Comparison of ENCODE assay signal across 13 cellular contexts in the genomic region with DNA sequence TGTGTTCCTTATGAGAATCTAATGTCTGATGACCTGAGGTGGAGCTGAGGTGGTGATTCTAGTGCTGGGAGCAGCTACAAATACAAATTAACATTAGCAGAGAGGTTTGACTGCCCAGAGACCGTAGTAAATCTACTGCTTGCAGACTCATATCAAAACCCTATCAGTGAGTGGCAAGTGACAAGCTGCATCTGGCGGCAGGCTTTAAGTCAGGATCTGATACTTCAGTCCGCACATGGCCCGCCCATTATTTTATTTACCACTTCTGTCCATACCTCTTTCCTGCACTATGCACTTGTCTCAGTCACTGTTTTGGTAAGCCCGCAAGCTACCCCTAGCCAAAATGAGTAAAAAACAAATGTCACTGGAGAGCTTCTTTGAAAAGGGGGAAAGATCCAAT. TPM values are rescaled to one million over a fixed set of nuclear protein-coding genes. Genes with fewer than 3 reads are reported as not detected.
DNase-seq lines count a peak whose midpoint lies in the region; ATAC-seq and TF ChIP-seq lines count a peak whose summit lies in the region.
"Had no signal": no experiment of that assay in that cellular context is flagged by ENCODE, and none has a peak within 500 bp of the region (broad histone marks: within the 10 kb centered on the region; RNA-seq: fewer than 3 reads in every experiment).

No MANE protein-coding gene starts in this region.

- H3K4me3 ChIP-seq in CD4-positive, CD25-positive, alpha-beta regulatory T cell (ENCODE audit: low read depth, low read length) = peak overlapping the region; percentile 68
- peak overlapping the region; percentile 51 for H3K4me3 ChIP-seq in OCI-LY3 (ENCODE audit: low read length)
- H3K4me3 ChIP-seq in thyroid gland (replicated peaks in 1 of 3) = no peak overlapping the region

- H3K9ac ChIP-seq in OCI-LY3 (ENCODE audit: low read length) = peak overlapping the region; percentile 6; the same call in 1 of the 2 replicates

- no peak for TF ChIP-seq CTCF in OCI-LY3 (IDR thresholded peaks at IDR 0.05; ENCODE audit: low read depth, low read length)
- TF ChIP-seq CTCF in thyroid gland (IDR thresholded peaks at IDR 0.05) = no peak

- peak in 1 of 3 donors; percentile 27 for DNase-seq in CD4-positive, CD25-positive, alpha-beta regulatory T cell
- DNase-seq in central memory CD8-positive, alpha-beta T cell (ENCODE audit: low spot score in 2 of 2) = no peak
- DNase-seq in thyroid gland = no peak
- DNase-seq: GDM1, hippocampal formation, NCI-H2029, substantia nigra had no signal

- no peaks in the 10 kb centered on the region for H3K27me3 Mint-ChIP-seq in CD4-positive, CD25-positive, alpha-beta regulatory T cell
- no peaks in the 10 kb centered on the region for H3K27me3 Mint-ChIP-seq in central memory CD8-positive, alpha-beta T cell

- peak overlapping the region; percentile 90 to 97 (median 95) for H3K27ac Mint-ChIP-seq in CD4-positive, CD25-positive, alpha-beta regulatory T cell
- H3K27ac Mint-ChIP-seq in central memory CD8-positive, alpha-beta T cell (ENCODE audit: low read depth) = peak overlapping the region; percentile 92

- H3K36me3 ChIP-seq in CD4-positive, CD25-positive, alpha-beta regulatory T cell (ENCODE audit: control insufficient read depth, insufficient read depth, low read length) = peaks cover under 1% of the 10 kb centered on the region
- H3K36me3 ChIP-seq in OCI-LY3 (replicated peaks; ENCODE audit: low read depth, low read length) = peaks cover 55% of the 10 kb centered on the region
- H3K36me3 ChIP-seq in thyroid gland = no peaks in the 10 kb centered on the region

- no peaks in the 10 kb centered on the region for H3K9me3 ChIP-seq in CD4-positive, CD25-positive, alpha-beta regulatory T cell (ENCODE audit: control insufficient read depth in 2 of 2, low read length in 2 of 2)
- H3K9me3 ChIP-seq in OCI-LY3 (ENCODE audit: insufficient read depth, low read length) (peaks cover 17% of the 10 kb centered on the region), thyroid gland (no peaks in the 10 kb centered on the region)

- H3K27me3 ChIP-seq in CD4-positive, CD25-positive, alpha-beta regulatory T cell (ENCODE audit: control insufficient read depth, insufficient read depth, low read length) = no peaks in the 10 kb centered on the region
- H3K27me3 ChIP-seq in OCI-LY3 (ENCODE audit: low read depth, low read length) (no peaks in the 10 kb centered on the region), thyroid gland (no peaks in the 10 kb centered on the region)

- TF ChIP-seq POLR2A in thyroid gland (IDR thresholded peaks at IDR 0.05) = no peak

- peaks cover 18% of the 10 kb centered on the region; the same call in 1 of the 2 replicates for H4K20me1 ChIP-seq in OCI-LY3 (ENCODE audit: insufficient read depth, low read length)

- H3K9me3 Mint-ChIP-seq in CD4-positive, CD25-positive, alpha-beta regulatory T cell = peaks cover 0 to under 1% (median 0%) of the 10 kb centered on the region in 7 donors
- H3K9me3 Mint-ChIP-seq in central memory CD8-positive, alpha-beta T cell = no peaks in the 10 kb centered on the region

- H3K4me1 Mint-ChIP-seq in CD4-positive, CD25-positive, alpha-beta regulatory T cell = peaks cover 18 to 73% (median 37%) of the 10 kb centered on the region in 4 donors
- peaks cover 72% of the 10 kb centered on the region for H3K4me1 Mint-ChIP-seq in central memory CD8-positive, alpha-beta T cell

- H3K36me3 Mint-ChIP-seq in CD4-positive, CD25-positive, alpha-beta regulatory T cell = peaks cover 30% of the 10 kb centered on the region
- H3K36me3 Mint-ChIP-seq in central memory CD8-positive, alpha-beta T cell (ENCODE audit: insufficient read depth) = peaks cover 9% of the 10 kb centered on the region

- 94 to 95% methylated on average over 5 of the region's 5 CpGs for WGBS in thyroid gland, 2 donors

- no peak for ATAC-seq in CD4-positive, CD25-positive, alpha-beta regulatory T cell (ENCODE audit: low read depth in 2 of 2)
- ATAC-seq in GM18511 (IDR thresholded peaks at IDR 0.05; ENCODE audit: unreplicated experiment) (peak; percentile 27), esophagus mucosa (no peak), HG03439 (IDR thresholded peaks at IDR 0.05; ENCODE audit: unreplicated experiment) (no peak)
- no peak for ATAC-seq in central memory CD8-positive, alpha-beta T cell (replicated peaks; ENCODE audit: extremely low read depth, poor library complexity, severe bottlenecking)
- ATAC-seq in activated CD4-positive, CD25-positive, alpha-beta regulatory T cell treated with anti-CD3 and anti-CD28 coated beads, Interleukin-2, amount 50 U/mL, for 24 hours = no peak

- peaks cover 46% of the 10 kb centered on the region for H3K4me1 ChIP-seq in CD4-positive, CD25-positive, alpha-beta regulatory T cell (ENCODE audit: control insufficient read depth, insufficient read depth, low read length, poor library complexity, severe bottlenecking)
- peaks cover 28% of the 10 kb centered on the region for H3K4me1 ChIP-seq in OCI-LY3 (ENCODE audit: low read length)
- H3K4me1 ChIP-seq in thyroid gland = no peaks in the 10 kb centered on the region

- H2AFZ ChIP-seq in OCI-LY3 (ENCODE audit: low read depth, low read length) = no peak overlapping the region

- H3K4me2 ChIP-seq in OCI-LY3 (ENCODE audit: low read length) = peak overlapping the region; percentile 72

- intact Hi-C loops in thyroid gland (cut with DNase I) = no loop called here

- H3K4me3 Mint-ChIP-seq in CD4-positive, CD25-positive, alpha-beta regulatory T cell = peak overlapping the region; percentile 56 to 76 (median 70)
- H3K4me3 Mint-ChIP-seq in central memory CD8-positive, alpha-beta T cell = peak overlapping the region; percentile 65

- peaks cover 66% of the 10 kb centered on the region for H3K79me2 ChIP-seq in OCI-LY3 (ENCODE audit: low read length)

- H3K27ac ChIP-seq in CD4-positive, CD25-positive, alpha-beta regulatory T cell (ENCODE audit: insufficient read depth, low read length, poor library complexity, severe bottlenecking) = peak overlapping the region; percentile 83
- H3K27ac ChIP-seq in OCI-LY3 (ENCODE audit: low read length) = peak overlapping the region; percentile 66
- no peak overlapping the region for H3K27ac ChIP-seq in thyroid gland

RNA-seq across cellular contexts. Expression of gene CEP128, which starts 11.4 kb away (rescaled TPM):
- total RNA-seq in CD4-positive, CD25-positive, alpha-beta regulatory T cell = 82.8 TPM
- 10 to 100 TPM in 3 of 4 donors, 1 to 10 TPM in 1; 9.3 to 14.7 (median 10.5) TPM for polyA plus RNA-seq in CD4-positive, CD25-positive, alpha-beta regulatory T cell
- total RNA-seq in esophagus mucosa (4.2 TPM), thyroid gland (10 to 100 TPM; 13.9 to 18.1 (median 16.0) TPM)

RNA-seq across cellular contexts. Expression of gene TSHR, which starts 25.3 kb away (rescaled TPM):
- 19.3 TPM for total RNA-seq in CD4-positive, CD25-positive, alpha-beta regulatory T cell
- polyA plus RNA-seq in CD4-positive, CD25-positive, alpha-beta regulatory T cell = 10 to 100 TPM in 2 of 4 donors, 1 to 10 TPM in 2; 4.4 to 17.3 (median 11.8) TPM
- not detected for total RNA-seq in esophagus mucosa
- total RNA-seq in thyroid gland = 100 to 1,000 TPM; 551 to 711 (median 608) TPM
- polyA plus RNA-seq: neural cell had no signal

Comparison
In these comparisons a context has a peak if more than half of its experiments do, and no peak if none do; other contexts are left out.
1. H3K27ac ChIP-seq: peak in CD4-positive, CD25-positive, alpha-beta regulatory T cell (single experiment) and OCI-LY3 (single experiment); none in thyroid gland (0 of 3).
2. H3K4me3 ChIP-seq: peak in CD4-positive, CD25-positive, alpha-beta regulatory T cell (single experiment) and OCI-LY3 (single experiment); none in thyroid gland (0 of 3).
3. RNA of gene TSHR, which starts 25.3 kb away (total RNA-seq): 551 to 711 TPM in thyroid gland; 19.3 TPM in CD4-positive, CD25-positive, alpha-beta regulatory T cell (single experiment) and not detected in esophagus mucosa (single experiment); every median in the first group is over 10 times any median in the second.